ENCODE assay signal across 1 cellular context in the genomic region with DNA sequence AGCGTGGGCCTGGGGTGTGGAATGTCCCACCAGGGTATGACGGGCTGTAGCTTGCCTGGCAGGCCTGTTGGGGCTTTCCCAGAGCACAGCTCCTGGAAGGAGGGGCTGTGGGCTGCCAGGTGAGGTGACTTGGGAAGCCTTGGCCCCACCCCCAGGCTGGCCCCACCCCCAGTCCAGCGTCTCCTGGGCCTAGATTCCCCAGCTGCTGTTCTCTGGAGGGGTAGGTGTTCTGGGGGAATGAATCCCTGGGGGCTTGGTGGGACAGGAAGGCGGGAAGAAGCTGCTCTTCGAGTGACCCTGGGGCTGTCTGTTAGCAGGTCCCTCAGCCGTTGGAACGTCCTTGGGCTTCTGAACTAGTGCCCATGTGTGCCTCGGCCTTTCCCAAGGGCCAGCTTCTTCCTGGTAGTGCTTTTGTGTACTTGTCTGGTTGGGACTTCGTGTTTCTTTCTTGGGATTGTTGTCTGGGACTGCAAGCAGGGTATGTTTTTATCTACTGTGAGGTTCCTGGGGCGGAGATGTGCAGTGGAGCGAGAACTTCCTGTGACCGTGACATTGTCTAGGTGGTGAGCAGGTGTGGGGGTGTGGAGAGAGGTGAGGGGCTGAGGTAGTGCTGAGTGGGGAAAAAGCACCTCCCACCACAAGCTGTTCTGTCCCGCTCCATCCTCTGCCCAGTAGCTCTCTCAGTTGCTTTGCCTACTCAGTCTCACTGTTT.
A peak's percentile ranks its signal among the peaks of the same experiment; 100 is the strongest.
TF ChIP-seq lines count a peak whose summit lies in the region.

No MANE protein-coding gene starts in this region.

TF ChIP-seq in HepG2, 621 proteins besides CTCF, POLR2A, EP300 and RAD21 (continued from another document and continues in another):
- TF ChIP-seq ETV6 (CRISPR knock-in tag; conservative IDR thresholded peaks at IDR 0.05) (no peak), ZKSCAN1 (IDR thresholded peaks at IDR 0.05; ENCODE audit: low read length) (no peak), LCORL (IDR thresholded peaks at IDR 0.05) (no peak), LCORL (CRISPR knock-in tag; IDR thresholded peaks at IDR 0.05) (no peak), ASH2L (IDR thresholded peaks at IDR 0.05; ENCODE audit: insufficient read length, low read depth, low read length) (no peak), RARA (CRISPR knock-in tag; IDR thresholded peaks at IDR 0.05) (0 out of 2 replicates have a peak, but pooled peaks have one; percentile 5), DNMT1 (CRISPR knock-in tag; IDR thresholded peaks at IDR 0.05) (0 out of 2 replicates have a peak, but pooled peaks have one; percentile 67), ZNF530 (CRISPR knock-in tag; IDR thresholded peaks at IDR 0.05; ENCODE audit: low read depth) (no peak), RERE (CRISPR knock-in tag; IDR thresholded peaks at IDR 0.05; ENCODE audit: low read depth) (no peak), NFE2L1 (CRISPR knock-in tag; IDR thresholded peaks at IDR 0.05; ENCODE audit: borderline replicate concordance) (peak; percentile 4; the same call in 1 of the 2 replicates), SIX4 (CRISPR knock-in tag; IDR thresholded peaks at IDR 0.05) (no peak; the same call in 1 of the 2 replicates), CSRNP2 (CRISPR knock-in tag; conservative IDR thresholded peaks at IDR 0.05; ENCODE audit: low read depth) (no peak), ATF5 (CRISPR knock-in tag; IDR thresholded peaks at IDR 0.05; ENCODE audit: low read depth) (no peak), SIX1 (CRISPR knock-in tag; IDR thresholded peaks at IDR 0.05; ENCODE audit: borderline replicate concordance) (no peak), MIXL1 (CRISPR knock-in tag; IDR thresholded peaks at IDR 0.05) (no peak), ZFP36 (IDR thresholded peaks at IDR 0.05; ENCODE audit: borderline replicate concordance, low read depth, low read length, partially characterized antibody) (no peak), AHR (CRISPR knock-in tag; IDR thresholded peaks at IDR 0.05) (no peak), PRMT3 (CRISPR knock-in tag; IDR thresholded peaks at IDR 0.05; ENCODE audit: borderline replicate concordance, low read depth) (no peak), ZBTB25 (CRISPR knock-in tag; IDR thresholded peaks at IDR 0.05) (no peak), JDP2 (CRISPR knock-in tag; IDR thresholded peaks at IDR 0.05; ENCODE audit: borderline replicate concordance) (no peak), CBX2 (IDR thresholded peaks at IDR 0.05; ENCODE audit: low read depth, low read length) (no peak), CBX2 (CRISPR knock-in tag; IDR thresholded peaks at IDR 0.05; ENCODE audit: low read depth) (no peak), ZNF230 (CRISPR knock-in tag; IDR thresholded peaks at IDR 0.05) (no peak), DMAP1 (CRISPR knock-in tag; IDR thresholded peaks at IDR 0.05) (peak; percentile 3; the same call in 1 of the 2 replicates), HHEX (CRISPR knock-in tag; IDR thresholded peaks at IDR 0.05) (no peak), ZNF879 (CRISPR knock-in tag; IDR thresholded peaks at IDR 0.05) (no peak), POLR2AphosphoS2 (IDR thresholded peaks at IDR 0.05; ENCODE audit: low read depth, low read length) (no peak), GLI4 (CRISPR knock-in tag; IDR thresholded peaks at IDR 0.05; ENCODE audit: borderline replicate concordance) (no peak), FOXP1 (IDR thresholded peaks at IDR 0.05) (no peak), FOXP1 (CRISPR knock-in tag; IDR thresholded peaks at IDR 0.05) (no peak), ZEB1 (IDR thresholded peaks at IDR 0.05; ENCODE audit: insufficient replicate concordance, low read depth) (peak; percentile 69), MAFF (IDR thresholded peaks at IDR 0.05; ENCODE audit: low read depth, low read length) (no peak), HES4 (CRISPR knock-in tag; IDR thresholded peaks at IDR 0.05; ENCODE audit: borderline replicate concordance) (no peak), ZNF264 (CRISPR knock-in tag; IDR thresholded peaks at IDR 0.05) (no peak), ZSCAN25 (CRISPR knock-in tag; IDR thresholded peaks at IDR 0.05) (no peak), ZNF451 (CRISPR knock-in tag; IDR thresholded peaks at IDR 0.05) (no peak), ZNF558 (CRISPR knock-in tag; IDR thresholded peaks at IDR 0.05; ENCODE audit: borderline replicate concordance) (no peak)
- TF ChIP-seq, protein P1, sequence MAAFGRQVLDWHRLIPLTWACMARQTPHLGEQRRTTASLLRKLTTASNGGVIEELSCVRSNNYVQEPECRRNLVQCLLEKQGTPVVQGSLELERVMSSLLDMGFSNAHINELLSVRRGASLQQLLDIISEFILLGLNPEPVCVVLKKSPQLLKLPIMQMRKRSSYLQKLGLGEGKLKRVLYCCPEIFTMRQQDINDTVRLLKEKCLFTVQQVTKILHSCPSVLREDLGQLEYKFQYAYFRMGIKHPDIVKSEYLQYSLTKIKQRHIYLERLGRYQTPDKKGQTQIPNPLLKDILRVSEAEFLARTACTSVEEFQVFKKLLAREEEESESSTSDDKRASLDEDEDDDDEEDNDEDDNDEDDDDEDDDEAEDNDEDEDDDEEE (CRISPR knock-in tag; IDR thresholded peaks at IDR 0.05) = no peak
- TF ChIP-seq, protein P2, sequence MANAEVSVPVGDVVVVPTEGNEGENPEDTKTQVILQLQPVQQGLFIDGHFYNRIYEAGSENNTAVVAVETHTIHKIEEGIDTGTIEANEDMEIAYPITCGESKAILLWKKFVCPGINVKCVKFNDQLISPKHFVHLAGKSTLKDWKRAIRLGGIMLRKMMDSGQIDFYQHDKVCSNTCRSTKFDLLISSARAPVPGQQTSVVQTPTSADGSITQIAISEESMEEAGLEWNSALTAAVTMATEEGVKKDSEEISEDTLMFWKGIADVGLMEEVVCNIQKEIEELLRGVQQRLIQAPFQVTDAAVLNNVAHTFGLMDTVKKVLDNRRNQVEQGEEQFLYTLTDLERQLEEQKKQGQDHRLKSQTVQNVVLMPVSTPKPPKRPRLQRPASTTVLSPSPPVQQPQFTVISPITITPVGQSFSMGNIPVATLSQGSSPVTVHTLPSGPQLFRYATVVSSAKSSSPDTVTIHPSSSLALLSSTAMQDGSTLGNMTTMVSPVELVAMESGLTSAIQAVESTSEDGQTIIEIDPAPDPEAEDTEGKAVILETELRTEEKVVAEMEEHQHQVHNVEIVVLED (CRISPR knock-in tag; IDR thresholded peaks at IDR 0.05; ENCODE audit: borderline replicate concordance) = no peak
- TF ChIP-seq, protein P3, sequence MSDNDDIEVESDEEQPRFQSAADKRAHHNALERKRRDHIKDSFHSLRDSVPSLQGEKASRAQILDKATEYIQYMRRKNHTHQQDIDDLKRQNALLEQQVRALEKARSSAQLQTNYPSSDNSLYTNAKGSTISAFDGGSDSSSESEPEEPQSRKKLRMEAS (IDR thresholded peaks at IDR 0.05) = peak; percentile 27; the same call in 1 of the 2 replicates
- TF ChIP-seq, protein P4, sequence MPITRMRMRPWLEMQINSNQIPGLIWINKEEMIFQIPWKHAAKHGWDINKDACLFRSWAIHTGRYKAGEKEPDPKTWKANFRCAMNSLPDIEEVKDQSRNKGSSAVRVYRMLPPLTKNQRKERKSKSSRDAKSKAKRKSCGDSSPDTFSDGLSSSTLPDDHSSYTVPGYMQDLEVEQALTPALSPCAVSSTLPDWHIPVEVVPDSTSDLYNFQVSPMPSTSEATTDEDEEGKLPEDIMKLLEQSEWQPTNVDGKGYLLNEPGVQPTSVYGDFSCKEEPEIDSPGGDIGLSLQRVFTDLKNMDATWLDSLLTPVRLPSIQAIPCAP (CRISPR knock-in tag; IDR thresholded peaks at IDR 0.05; ENCODE audit: low read depth) = no peak
- TF ChIP-seq, protein P5, sequence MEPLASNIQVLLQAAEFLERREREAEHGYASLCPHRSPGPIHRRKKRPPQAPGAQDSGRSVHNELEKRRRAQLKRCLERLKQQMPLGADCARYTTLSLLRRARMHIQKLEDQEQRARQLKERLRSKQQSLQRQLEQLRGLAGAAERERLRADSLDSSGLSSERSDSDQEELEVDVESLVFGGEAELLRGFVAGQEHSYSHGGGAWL (CRISPR knock-in tag; IDR thresholded peaks at IDR 0.05) = no peak
- TF ChIP-seq, protein P6, sequence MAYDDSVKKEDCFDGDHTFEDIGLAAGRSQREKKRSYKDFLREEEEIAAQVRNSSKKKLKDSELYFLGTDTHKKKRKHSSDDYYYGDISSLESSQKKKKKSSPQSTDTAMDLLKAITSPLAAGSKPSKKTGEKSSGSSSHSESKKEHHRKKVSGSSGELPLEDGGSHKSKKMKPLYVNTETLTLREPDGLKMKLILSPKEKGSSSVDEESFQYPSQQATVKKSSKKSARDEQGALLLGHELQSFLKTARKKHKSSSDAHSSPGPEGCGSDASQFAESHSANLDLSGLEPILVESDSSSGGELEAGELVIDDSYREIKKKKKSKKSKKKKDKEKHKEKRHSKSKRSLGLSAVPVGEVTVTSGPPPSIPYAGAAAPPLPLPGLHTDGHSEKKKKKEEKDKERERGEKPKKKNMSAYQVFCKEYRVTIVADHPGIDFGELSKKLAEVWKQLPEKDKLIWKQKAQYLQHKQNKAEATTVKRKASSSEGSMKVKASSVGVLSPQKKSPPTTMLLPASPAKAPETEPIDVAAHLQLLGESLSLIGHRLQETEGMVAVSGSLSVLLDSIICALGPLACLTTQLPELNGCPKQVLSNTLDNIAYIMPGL (CRISPR knock-in tag; IDR thresholded peaks at IDR 0.05; ENCODE audit: borderline replicate concordance in 1 of 2, low read depth in 1 of 2) = no peak
